8 cellular contexts compared by ENCODE assay signal in the genomic region with DNA sequence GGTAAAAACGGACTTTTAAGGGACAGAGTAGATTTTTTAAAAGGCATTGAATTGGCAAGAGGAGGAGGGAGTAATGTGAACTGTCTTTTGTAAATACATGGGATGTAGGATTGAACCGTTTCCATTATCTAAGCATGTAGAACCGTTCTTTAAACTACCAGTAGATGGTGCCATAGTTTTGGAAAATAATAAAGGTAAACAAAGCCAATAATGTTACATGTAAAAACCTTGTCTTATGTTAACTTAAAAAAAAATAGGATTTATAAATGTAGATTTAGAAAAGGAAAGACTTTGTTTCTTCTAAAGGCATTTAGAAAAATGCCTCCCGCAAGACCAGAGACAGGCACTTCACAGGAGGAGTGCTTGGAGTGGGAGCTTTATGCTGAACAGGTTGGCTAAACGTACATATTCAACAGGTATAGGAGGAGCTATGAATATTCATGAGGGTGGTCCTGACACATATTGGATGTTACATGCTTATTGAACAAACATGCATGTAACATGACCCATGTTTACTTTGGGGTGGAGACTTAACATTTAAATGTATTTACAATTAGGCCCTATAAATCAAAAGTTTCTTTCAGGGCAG. TPM values are rescaled to one million over a fixed set of nuclear protein-coding genes. Genes with fewer than 3 reads are reported as not detected.
A peak's percentile ranks its signal among the peaks of the same experiment; 100 is the strongest.
DNase-seq lines count a peak whose midpoint lies in the region; ATAC-seq, FAIRE-seq and TF ChIP-seq lines count a peak whose summit lies in the region.

No MANE protein-coding gene starts in this region.

- TF ChIP-seq CTCF in HFF-Myc (IDR thresholded peaks at IDR 0.05; ENCODE audit: low read depth, low read length, missing control alignments) (peak; percentile 27), progenitor cell of endocrine pancreas (IDR thresholded peaks at IDR 0.05; ENCODE audit: unreplicated experiment) (peak; percentile 76)

- H3K4me3 Mint-ChIP-seq in activated CD8-positive, alpha-beta memory T cell treated with anti-CD3 and anti-CD28 coated beads, Interleukin-2, amount 10 ng/mL, durations not matched to agents 7 days and 5 days: no peak overlapping the region
- H3K4me3 Mint-ChIP-seq in progenitor cell of endocrine pancreas (ENCODE audit: low read depth): no peak overlapping the region

- peak; percentile 80 for ATAC-seq in activated CD8-positive, alpha-beta memory T cell treated with anti-CD3 and anti-CD28 coated beads, Interleukin-2, amount 10 ng/mL, durations not matched to agents 7 days and 5 days

- H3K36me3 Mint-ChIP-seq in activated CD8-positive, alpha-beta memory T cell treated with anti-CD3 and anti-CD28 coated beads, Interleukin-2, amount 10 ng/mL, durations not matched to agents 7 days and 5 days: no peaks in the 10 kb centered on the region
- no peaks in the 10 kb centered on the region for H3K36me3 Mint-ChIP-seq in progenitor cell of endocrine pancreas (ENCODE audit: insufficient read depth)

- no peaks in the 10 kb centered on the region for H3K9me3 Mint-ChIP-seq in activated CD8-positive, alpha-beta memory T cell treated with anti-CD3 and anti-CD28 coated beads, Interleukin-2, amount 10 ng/mL, durations not matched to agents 7 days and 5 days (ENCODE audit: low read depth)
- no peaks in the 10 kb centered on the region for H3K9me3 Mint-ChIP-seq in progenitor cell of endocrine pancreas (ENCODE audit: low read depth)

- DNase-seq in activated CD8-positive, alpha-beta memory T cell treated with anti-CD3 and anti-CD28 coated beads, Interleukin-2, amount 10 ng/mL, durations not matched to agents 7 days and 5 days: no peak
- DNase-seq in activated CD8-positive, alpha-beta memory T cell treated with anti-CD3 and anti-CD28 coated beads for 24 hours: no peak
- no peak for DNase-seq in HFF-Myc (ENCODE audit: extremely low read depth, low read depth)
- peak; percentile 50 for DNase-seq in MV-4-11 (lab: John Stamatoyannopoulos, UW)
- peak; percentile 32 to 44 for DNase-seq in frontal cortex (ENCODE audit: low spot score in 2 of 2)
- no peak for DNase-seq in progenitor cell of endocrine pancreas (ENCODE audit: low spot score, unreplicated experiment)
- DNase-seq in activated CD8-positive, alpha-beta memory T cell treated with anti-CD3 and anti-CD28 coated beads, Interleukin-2, amount 50 U/mL, for 4 hours: no peak

- peak; percentile 96 for FAIRE-seq in TTC549 (lab: Jason Lieb, UNC)
- FAIRE-seq in frontal cortex (lab: Jason Lieb, UNC): peak; percentile 98

- no peak overlapping the region for H3K4me3 ChIP-seq in HFF-Myc (replicated peaks; ENCODE audit: low read depth, low read length)

- CTCF ChIA-PET in activated CD8-positive, alpha-beta memory T cell treated with anti-CD3 and anti-CD28 coated beads, Interleukin-2, amount 10 ng/mL, durations not matched to agents 7 days and 5 days (lab: Charles Lee): interaction anchor here (0.6 to 4.3 kb wide), 23 partner anchors 22 to 665 kb away, joined by 3 to 42 read pairs (median 4); partner anchors contain the start of genes AP1AR and FAM241A

- H3K27ac Mint-ChIP-seq in activated CD8-positive, alpha-beta memory T cell treated with anti-CD3 and anti-CD28 coated beads, Interleukin-2, amount 10 ng/mL, durations not matched to agents 7 days and 5 days: no peak overlapping the region
- H3K27ac Mint-ChIP-seq in progenitor cell of endocrine pancreas: no peak overlapping the region

- H3K4me1 Mint-ChIP-seq in activated CD8-positive, alpha-beta memory T cell treated with anti-CD3 and anti-CD28 coated beads, Interleukin-2, amount 10 ng/mL, durations not matched to agents 7 days and 5 days: peaks cover 7% of the 10 kb centered on the region
- peaks cover 7% of the 10 kb centered on the region for H3K4me1 Mint-ChIP-seq in progenitor cell of endocrine pancreas (ENCODE audit: low read depth)

- H3K27me3 Mint-ChIP-seq in activated CD8-positive, alpha-beta memory T cell treated with anti-CD3 and anti-CD28 coated beads, Interleukin-2, amount 10 ng/mL, durations not matched to agents 7 days and 5 days: peaks cover 25% of the 10 kb centered on the region
- H3K27me3 Mint-ChIP-seq in progenitor cell of endocrine pancreas: no peaks in the 10 kb centered on the region

RNA-seq across cellular contexts. Expression of gene FAM241A, which starts 45.5 kb away (rescaled TPM):
- total RNA-seq in activated CD8-positive, alpha-beta memory T cell treated with anti-CD3 and anti-CD28 coated beads, Interleukin-2, amount 10 ng/mL, durations not matched to agents 7 days and 5 days: 1 to 10 TPM; 1.4 to 2.3 TPM
- total RNA-seq in frontal cortex: 6.5 TPM
- 0.22 and 0.29 TPM in 2 replicates for total RNA-seq in progenitor cell of endocrine pancreas

Comparison
In these comparisons a context has a peak if more than half of its experiments do, and no peak if none do; other contexts are left out.
1. DNase-seq: peak in MV-4-11 (single experiment) and frontal cortex (2 of 2); none in activated CD8-positive, alpha-beta memory T cell treated with anti-CD3 and anti-CD28 coated beads, Interleukin-2, amount 10 ng/mL, durations not matched to agents 7 days and 5 days (single experiment), activated CD8-positive, alpha-beta memory T cell treated with anti-CD3 and anti-CD28 coated beads for 24 hours (single experiment), HFF-Myc (single experiment), progenitor cell of endocrine pancreas (single experiment) and activated CD8-positive, alpha-beta memory T cell treated with anti-CD3 and anti-CD28 coated beads, Interleukin-2, amount 50 U/mL, for 4 hours (single experiment).